15 cellular contexts compared by ENCODE assay signal in the genomic region with DNA sequence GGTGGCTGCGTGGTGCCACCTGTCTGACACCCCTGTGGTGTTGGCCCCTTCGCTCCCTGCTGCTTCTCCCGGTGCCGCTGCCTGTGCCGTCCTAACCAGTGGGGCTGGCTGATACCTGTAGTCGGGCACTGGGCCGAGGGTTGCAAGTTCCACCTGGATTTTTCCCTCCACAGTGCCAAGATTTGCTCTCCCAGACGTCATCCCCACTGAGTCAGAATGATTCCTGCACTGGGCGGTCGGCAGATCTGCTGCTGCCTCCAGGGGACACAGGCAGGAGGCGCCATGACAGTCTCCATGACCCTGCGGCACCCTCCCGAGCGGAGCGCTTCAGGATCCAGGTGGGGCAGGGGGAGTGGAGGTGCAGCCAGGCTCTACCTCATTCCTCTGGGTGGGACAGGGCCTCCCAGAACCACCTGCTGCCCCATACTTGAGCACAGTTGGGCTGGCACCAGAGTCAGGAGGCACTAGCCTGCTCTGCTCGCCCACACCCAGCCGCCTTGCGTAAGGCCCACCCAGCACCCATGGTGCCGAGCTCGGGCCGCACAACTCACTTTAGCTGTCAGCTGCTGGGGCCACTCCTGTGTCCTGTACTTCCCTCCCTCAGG.
A peak's percentile ranks its signal among the peaks of the same experiment; 100 is the strongest.
DNase-seq lines count a peak whose midpoint lies in the region; ATAC-seq and TF ChIP-seq lines count a peak whose summit lies in the region.
"Had no signal": no experiment of that assay in that cellular context is flagged by ENCODE, and none has a peak within 500 bp of the region (broad histone marks: within the 10 kb centered on the region; RNA-seq: fewer than 3 reads in every experiment).

No MANE protein-coding gene starts in this region.

- in situ Hi-C loops in G401 (cut with HindIII; ENCODE audit: low sequenced_read_pairs): no loop called here

- DNase-seq in MCF 10A (ENCODE audit: unreplicated experiment) (peak; percentile 45), right lobe of liver (peak in 2 of 3 donors; percentile 24 to 42), G401 (ENCODE audit: low spot score) (no peak), activated T-cell treated with anti-CD3 and anti-CD28 coated beads for 4 hours (no peak)
- DNase-seq in stimulated activated CD4-positive, alpha-beta T cell treated with anti-CD3 and anti-CD28 coated beads, Interleukin-4, amount 100 ng/mL, for 1 hour: no peak
- DNase-seq: activated CD4-positive, alpha-beta T cell treated with anti-CD3 and anti-CD28 coated beads for 4 hours; activated gamma-delta T cell treated with Interleukin-2 at 50 U/mL for 16 hours; NCI-H345; T-helper 1 cell had no signal

- CTCF ChIA-PET in MCF 10A (lab: Yijun Ruan, JAX): no interaction called here

- peak; percentile 11 to 35 (median 15) for ATAC-seq in right lobe of liver
- no peak for ATAC-seq in GM21381 (IDR thresholded peaks at IDR 0.05; ENCODE audit: unreplicated experiment)
- ATAC-seq: right cardiac atrium had no signal

- H3K9ac ChIP-seq in subcutaneous abdominal adipose tissue (ENCODE audit: low read length in 5 of 5): peak overlapping the region in 2 of 5 donors; percentile 23 to 35

- POLR2A ChIA-PET in MCF 10A (lab: Yijun Ruan, JAX): no interaction called here

- no peak for TF ChIP-seq RAD21 in Ishikawa (IDR thresholded peaks at IDR 0.05; ENCODE audit: low read depth)

- no peaks in the 10 kb centered on the region for H3K27me3 Mint-ChIP-seq in MCF 10A (ENCODE audit: insufficient read depth, unreplicated experiment)
- H3K27me3 Mint-ChIP-seq: CD4-positive, alpha-beta T cell had no signal

- no TSS peak for BruUV-seq in MCF 10A (replicated peaks; lab: Mats Ljungman, UMichigan)

- peaks cover 0 to 57% (median 19%) of the 10 kb centered on the region in 4 donors for H3K36me3 ChIP-seq in right lobe of liver
- peaks cover 0 to 94% (median 88%) of the 10 kb centered on the region in 5 donors for H3K36me3 ChIP-seq in subcutaneous abdominal adipose tissue (ENCODE audit: control insufficient read depth in 5 of 5, insufficient read depth in 5 of 5, low read length in 5 of 5)

- H3K9me3 ChIP-seq in right lobe of liver (no peaks in the 10 kb centered on the region), subcutaneous abdominal adipose tissue (ENCODE audit: control insufficient read depth in 5 of 5, low read length in 5 of 5) (no peaks in the 10 kb centered on the region)
- H3K9me3 ChIP-seq: HAP-1 had no signal

- H3K4me3 ChIP-seq in right lobe of liver: no peak overlapping the region
- peak overlapping the region in 1 of 5 donors; percentile 22 for H3K4me3 ChIP-seq in subcutaneous abdominal adipose tissue (ENCODE audit: low read depth in 1 of 5, low read length in 5 of 5)
- H3K4me3 ChIP-seq: HAP-1 had no signal

- no peaks in the 10 kb centered on the region for H3K4me1 Mint-ChIP-seq in MCF 10A (ENCODE audit: insufficient read depth, unreplicated experiment)

- peaks cover 17% of the 10 kb centered on the region for H3K36me3 Mint-ChIP-seq in MCF 10A (ENCODE audit: insufficient read depth, unreplicated experiment)

- H3K9me3 Mint-ChIP-seq in MCF 10A (ENCODE audit: unreplicated experiment): no peaks in the 10 kb centered on the region
- H3K9me3 Mint-ChIP-seq: CD4-positive, alpha-beta T cell had no signal

- H3K27me3 ChIP-seq in right lobe of liver: no peaks in the 10 kb centered on the region
- H3K27me3 ChIP-seq in subcutaneous abdominal adipose tissue (ENCODE audit: control insufficient read depth in 5 of 5, insufficient read depth in 4 of 5, low read length in 5 of 5): no peaks in the 10 kb centered on the region

- intact Hi-C loops in MCF 10A (cut with micrococcal nuclease): no loop called here
- intact Hi-C loops in right lobe of liver (cut with DNase I): no loop called here

- H3K27ac ChIP-seq in right lobe of liver (no peak overlapping the region), subcutaneous abdominal adipose tissue (ENCODE audit: low read depth, low read length) (peak overlapping the region; percentile 57)

- TF ChIP-seq EP300 in Ishikawa (IDR thresholded peaks at IDR 0.05; ENCODE audit: borderline replicate concordance): no peak

- no peak overlapping the region for H3K4me3 Mint-ChIP-seq in MCF 10A (ENCODE audit: unreplicated experiment)
- H3K4me3 Mint-ChIP-seq: CD4-positive, alpha-beta T cell had no signal

- TF ChIP-seq POLR2A in right lobe of liver (IDR thresholded peaks at IDR 0.05): no peak

- no peaks in the 10 kb centered on the region for H3K4me1 ChIP-seq in right lobe of liver
- peaks cover 2 to 33% (median 22%) of the 10 kb centered on the region in 5 donors for H3K4me1 ChIP-seq in subcutaneous abdominal adipose tissue (ENCODE audit: control insufficient read depth in 5 of 5, insufficient read depth in 5 of 5, low read length in 5 of 5)
- H3K4me1 ChIP-seq: HAP-1 had no signal

- no peak for TF ChIP-seq CTCF in MCF 10A (IDR thresholded peaks at IDR 0.05; ENCODE audit: unreplicated experiment)
- TF ChIP-seq CTCF in right lobe of liver (IDR thresholded peaks at IDR 0.05): no peak

- WGBS in right lobe of liver (ENCODE audit: insufficient coverage, low coverage, low lambda C conversion rate, missing lambda C conversion rate): no CpG with 5 or more reads among the region's 21 CpGs

- H3K27ac Mint-ChIP-seq in MCF 10A (ENCODE audit: low read depth, unreplicated experiment): no peak overlapping the region
- H3K27ac Mint-ChIP-seq: CD4-positive, alpha-beta T cell had no signal

TF ChIP-seq in Ishikawa, 13 proteins besides CTCF, POLR2A, EP300 and RAD21:
- TF ChIP-seq TEAD4 (IDR thresholded peaks at IDR 0.05) (no peak), FOXM1 (IDR thresholded peaks at IDR 0.05; ENCODE audit: borderline replicate concordance, low read depth) (no peak), EGR1 (IDR thresholded peaks at IDR 0.05) (no peak), YY1 (IDR thresholded peaks at IDR 0.05; ENCODE audit: low read depth) (no peak)
- TF ChIP-seq, protein P1, sequence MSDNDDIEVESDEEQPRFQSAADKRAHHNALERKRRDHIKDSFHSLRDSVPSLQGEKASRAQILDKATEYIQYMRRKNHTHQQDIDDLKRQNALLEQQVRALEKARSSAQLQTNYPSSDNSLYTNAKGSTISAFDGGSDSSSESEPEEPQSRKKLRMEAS (IDR thresholded peaks at IDR 0.05): 0 out of 2 replicates have a peak, but pooled peaks have one; percentile 5

Comparison
In these comparisons a context has a peak if more than half of its experiments do, and no peak if none do; other contexts are left out.
1. DNase-seq: peak in MCF 10A (single experiment) and right lobe of liver (2 of 3); none in G401 (single experiment), activated T-cell treated with anti-CD3 and anti-CD28 coated beads for 4 hours (single experiment) and stimulated activated CD4-positive, alpha-beta T cell treated with anti-CD3 and anti-CD28 coated beads, Interleukin-4, amount 100 ng/mL, for 1 hour (single experiment).